ENCODE assay signal across 8 cellular contexts in the genomic region with DNA sequence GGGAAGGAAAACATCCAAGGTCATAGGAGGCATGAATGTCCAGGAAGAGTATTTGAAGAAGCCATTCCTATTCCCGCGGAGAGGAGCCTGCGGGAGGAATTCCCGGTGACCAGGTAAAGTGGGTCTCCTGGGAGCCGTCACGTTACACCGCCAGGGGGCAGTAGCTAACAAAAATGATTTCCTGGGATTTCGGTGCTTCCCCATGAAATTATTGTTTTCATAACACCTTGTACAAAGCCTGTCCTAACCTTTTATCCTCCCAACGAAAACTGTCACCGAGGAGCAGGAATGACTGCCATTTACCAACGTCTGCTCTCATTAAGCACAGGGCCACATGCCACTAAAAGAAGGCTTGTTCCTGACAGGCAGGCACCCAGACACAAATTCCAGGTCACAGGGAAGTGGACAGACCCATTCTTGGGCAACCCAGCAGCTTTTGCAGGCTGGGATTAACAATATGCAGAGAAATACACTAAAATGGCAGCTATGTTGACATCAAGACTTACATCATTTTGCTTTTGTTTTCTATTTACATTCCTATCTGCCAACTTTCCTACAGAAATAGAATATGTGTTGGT. TPM values are rescaled to one million over a fixed set of nuclear protein-coding genes. Genes with fewer than 3 reads are reported as not detected.
DNase-seq lines count a peak whose midpoint lies in the region; ATAC-seq, FAIRE-seq and TF ChIP-seq lines count a peak whose summit lies in the region.

No MANE protein-coding gene starts in this region.

- H3K4me1 Mint-ChIP-seq in HFFc6 (ENCODE audit: low read depth), result peaks cover 18% of the 10 kb centered on the region
- peaks cover 14% of the 10 kb centered on the region for H3K4me1 Mint-ChIP-seq in type B pancreatic cell (ENCODE audit: unreplicated experiment)
- H3K4me1 Mint-ChIP-seq in activated CD8-positive, alpha-beta T cell treated with anti-CD3 and anti-CD28 coated beads for 36 hours (ENCODE audit: low read depth), result peaks cover 8% of the 10 kb centered on the region
- peaks cover 11% of the 10 kb centered on the region for H3K4me1 Mint-ChIP-seq in activated T-helper 2 cell treated with anti-CD3 and anti-CD28 coated beads, Interferon-gamma antibody, Interleukin-2, Interleukin-4, amounts not matched to agents 10 μg/mL and 5 μg/mL and 100 μg/mL, durations not matched to agents 14 hours and 24 hours and 36 hours (ENCODE audit: low read depth)

- H3K9me3 Mint-ChIP-seq in HFFc6, result no peaks in the 10 kb centered on the region
- H3K9me3 Mint-ChIP-seq in type B pancreatic cell, result no peaks in the 10 kb centered on the region
- H3K9me3 Mint-ChIP-seq in activated CD8-positive, alpha-beta T cell treated with anti-CD3 and anti-CD28 coated beads for 36 hours, result no peaks in the 10 kb centered on the region
- H3K9me3 Mint-ChIP-seq in activated T-helper 2 cell treated with anti-CD3 and anti-CD28 coated beads, Interferon-gamma antibody, Interleukin-2, Interleukin-4, amounts not matched to agents 10 μg/mL and 5 μg/mL and 100 μg/mL, durations not matched to agents 14 hours and 24 hours and 36 hours, result no peaks in the 10 kb centered on the region

- FAIRE-seq in keratinocyte (lab: Jason Lieb, UNC), result peak; percentile 39

- DNase-seq in A673 (ENCODE audit: low spot score) (peak; percentile 38), HFFc6 (no peak), body of pancreas (peak; percentile 69 to 84 (median 76)), keratinocyte (ENCODE audit: low read depth, low spot score) (no peak), type B pancreatic cell (ENCODE audit: extremely low spot score, unreplicated experiment) (peak; percentile 65)
- no peak for DNase-seq in activated CD8-positive, alpha-beta T cell treated with anti-CD3 and anti-CD28 coated beads for 36 hours
- DNase-seq in activated T-helper 2 cell treated with anti-CD3 and anti-CD28 coated beads, Interferon-gamma antibody, Interleukin-2, Interleukin-4, amounts not matched to agents 10 μg/mL and 5 μg/mL and 100 μg/mL, durations not matched to agents 14 hours and 24 hours and 36 hours (ENCODE audit: low spot score), result no peak
- no peak for DNase-seq in stimulated activated CD4-positive, alpha-beta T cell treated with anti-CD3 and anti-CD28 coated beads, Interleukin-2, amount 100 ng/mL, for 24 hours

- TF ChIP-seq CTCF in A673 (conservative IDR thresholded peaks at IDR 0.05; ENCODE audit: low read depth, low read length) (peak; percentile 78), HFFc6 (IDR thresholded peaks at IDR 0.05) (peak; percentile 95), body of pancreas (IDR thresholded peaks at IDR 0.05) (peak; percentile 76 to 83 (median 80)), keratinocyte (optimal IDR thresholded peaks at IDR 0.05 in 1 of 3, IDR thresholded peaks at IDR 0.05 in 1 of 3, conservative IDR thresholded peaks at IDR 0.05 in 1 of 3; ENCODE audit: extremely low read depth in 1 of 3, insufficient read depth in 2 of 3, low read length in 3 of 3) (peak; percentile 75 to 82 (median 77)), type B pancreatic cell (conservative IDR thresholded peaks at IDR 0.05) (peak; percentile 86)
- TF ChIP-seq CTCF in activated CD8-positive, alpha-beta T cell treated with anti-CD3 and anti-CD28 coated beads for 36 hours (IDR thresholded peaks at IDR 0.05), result no peak

- H3K36me3 ChIP-seq in A673 (ENCODE audit: insufficient read depth, low read length, poor library complexity, severe bottlenecking) (peaks cover 91% of the 10 kb centered on the region), body of pancreas (replicated peaks in 1 of 2; ENCODE audit: insufficient read depth in 1 of 2, low read depth in 2 of 2) (peaks cover 7 to 11% of the 10 kb centered on the region in 2 donors), keratinocyte (ENCODE audit: control insufficient read depth in 2 of 2, extremely low read depth in 1 of 2, insufficient read depth in 2 of 2, low read length in 2 of 2) (no peaks in the 10 kb centered on the region)

- CTCF ChIA-PET in A673 (lab: Charles Lee), result interaction anchor here (0.6 to 1.3 kb wide), 4 partner anchors 22 to 199 kb away, joined by 3 to 4 read pairs (median 3); no protein-coding TSS in a partner anchor
- CTCF ChIA-PET in activated CD8-positive, alpha-beta T cell treated with anti-CD3 and anti-CD28 coated beads for 36 hours (lab: Charles Lee), result interaction anchor here (1.0 kb wide), 1 partner anchor 48 kb away, joined by 3 read pairs; no protein-coding TSS in a partner anchor

- H3K9ac ChIP-seq in keratinocyte (ENCODE audit: control insufficient read depth, extremely low read depth, insufficient read depth, low read length), result no peak overlapping the region

- H3K27ac ChIP-seq in A673 (ENCODE audit: low read depth, low read length, poor library complexity, severe bottlenecking) (no peak overlapping the region), body of pancreas (peak overlapping the region in 3 of 4 donors; percentile 16 to 52 (median 20)), keratinocyte (ENCODE audit: control insufficient read depth, insufficient read depth, low read length) (no peak overlapping the region)

- H2AFZ ChIP-seq in keratinocyte (ENCODE audit: control insufficient read depth, low read length), result no peak overlapping the region

- peak; percentile 73 for ATAC-seq in body of pancreas
- no peak for ATAC-seq in activated CD8-positive, alpha-beta T cell treated with anti-CD3 and anti-CD28 coated beads for 36 hours

- H3K9me1 ChIP-seq in keratinocyte (ENCODE audit: control insufficient read depth, extremely low read depth, insufficient read depth, low read length), result no peaks in the 10 kb centered on the region

- no peaks in the 10 kb centered on the region for H4K20me1 ChIP-seq in keratinocyte (ENCODE audit: control insufficient read depth, extremely low read depth, insufficient read depth, low read length)

- H3K27ac Mint-ChIP-seq in HFFc6 (no peak overlapping the region), type B pancreatic cell (peak overlapping the region; percentile 51)
- no peak overlapping the region for H3K27ac Mint-ChIP-seq in activated CD8-positive, alpha-beta T cell treated with anti-CD3 and anti-CD28 coated beads for 36 hours
- H3K27ac Mint-ChIP-seq in activated T-helper 2 cell treated with anti-CD3 and anti-CD28 coated beads, Interferon-gamma antibody, Interleukin-2, Interleukin-4, amounts not matched to agents 10 μg/mL and 5 μg/mL and 100 μg/mL, durations not matched to agents 14 hours and 24 hours and 36 hours, result no peak overlapping the region

- H3K4me2 ChIP-seq in keratinocyte (ENCODE audit: control insufficient read depth, extremely low read depth, insufficient read depth, low read depth, low read length), result peak overlapping the region; percentile 11

- intact Hi-C loops in A673 (cut with micrococcal nuclease; ENCODE audit: unreplicated experiment) (no loop called here), body of pancreas (cut with DNase I) (loop anchor here (5.0 kb wide), 1 partner anchor 128 kb away; no protein-coding TSS in a partner anchor)
- intact Hi-C loops in activated CD8-positive, alpha-beta T cell treated with anti-CD3 and anti-CD28 coated beads for 36 hours (cut with micrococcal nuclease), result no loop called here
- intact Hi-C loops in activated T-helper 2 cell treated with anti-CD3 and anti-CD28 coated beads, Interferon-gamma antibody, Interleukin-2, Interleukin-4, amounts not matched to agents 10 μg/mL and 5 μg/mL and 100 μg/mL, durations not matched to agents 14 hours and 24 hours and 36 hours (cut with micrococcal nuclease), result no loop called here

- H3K27me3 ChIP-seq in A673 (replicated peaks; ENCODE audit: insufficient read depth, low read depth, low read length, poor library complexity) (no peaks in the 10 kb centered on the region), body of pancreas (no peaks in the 10 kb centered on the region), keratinocyte (ENCODE audit: control insufficient read depth, extremely low read depth, insufficient read depth, low read length) (no peaks in the 10 kb centered on the region)

- WGBS in body of pancreas, 2 donors, result 20 to 23% methylated on average over 10 to 11 of the region's 11 CpGs

- no peak overlapping the region for H3K4me3 ChIP-seq in A673 (ENCODE audit: low read depth, low read length, poor library complexity, severe bottlenecking)
- no peak overlapping the region for H3K4me3 ChIP-seq in body of pancreas
- H3K4me3 ChIP-seq in keratinocyte (ENCODE audit: control insufficient read depth in 2 of 3, extremely low read depth in 1 of 3, insufficient read depth in 2 of 3, low read depth in 1 of 3, low read length in 3 of 3), result no peak overlapping the region

- H3K4me3 Mint-ChIP-seq in HFFc6 (no peak overlapping the region), type B pancreatic cell (no peak overlapping the region)
- no peak overlapping the region for H3K4me3 Mint-ChIP-seq in activated CD8-positive, alpha-beta T cell treated with anti-CD3 and anti-CD28 coated beads for 36 hours
- no peak overlapping the region for H3K4me3 Mint-ChIP-seq in activated T-helper 2 cell treated with anti-CD3 and anti-CD28 coated beads, Interferon-gamma antibody, Interleukin-2, Interleukin-4, amounts not matched to agents 10 μg/mL and 5 μg/mL and 100 μg/mL, durations not matched to agents 14 hours and 24 hours and 36 hours (ENCODE audit: low read depth)

- dilution Hi-C loops in keratinocyte (cut with MboI; ENCODE audit: extremely low pct_ligation_motif_present, low sequenced_read_pairs), result no loop called here

- no peaks in the 10 kb centered on the region for H3K9me3 ChIP-seq in A673 (ENCODE audit: low read depth, low read length, poor library complexity, severe bottlenecking)
- H3K9me3 ChIP-seq in body of pancreas, result no peaks in the 10 kb centered on the region
- H3K9me3 ChIP-seq in keratinocyte (ENCODE audit: control insufficient read depth, low read depth, low read length), result no peaks in the 10 kb centered on the region

- no peak for TF ChIP-seq POLR2A in body of pancreas (IDR thresholded peaks at IDR 0.05)

- no TSS peak for BruUV-seq in A673 (replicated peaks; lab: Mats Ljungman, UMichigan)

- H3K79me2 ChIP-seq in keratinocyte (ENCODE audit: control insufficient read depth, insufficient read depth, low read length), result no peaks in the 10 kb centered on the region

- H3K36me3 Mint-ChIP-seq in HFFc6 (ENCODE audit: low read depth) (no peaks in the 10 kb centered on the region), type B pancreatic cell (peaks cover 49% of the 10 kb centered on the region)
- H3K36me3 Mint-ChIP-seq in activated CD8-positive, alpha-beta T cell treated with anti-CD3 and anti-CD28 coated beads for 36 hours (ENCODE audit: low read depth), result no peaks in the 10 kb centered on the region
- H3K36me3 Mint-ChIP-seq in activated T-helper 2 cell treated with anti-CD3 and anti-CD28 coated beads, Interferon-gamma antibody, Interleukin-2, Interleukin-4, amounts not matched to agents 10 μg/mL and 5 μg/mL and 100 μg/mL, durations not matched to agents 14 hours and 24 hours and 36 hours (ENCODE audit: low read depth), result peaks cover 4% of the 10 kb centered on the region

- POLR2A ChIA-PET in A673 (lab: Charles Lee; ENCODE audit: low non-redundant PET), result no interaction called here
- POLR2A ChIA-PET in activated CD8-positive, alpha-beta T cell treated with anti-CD3 and anti-CD28 coated beads for 36 hours (lab: Charles Lee), result no interaction called here

- peaks cover 13% of the 10 kb centered on the region for H3K27me3 Mint-ChIP-seq in HFFc6 (ENCODE audit: insufficient read depth)
- H3K27me3 Mint-ChIP-seq in type B pancreatic cell, result no peaks in the 10 kb centered on the region
- H3K27me3 Mint-ChIP-seq in activated CD8-positive, alpha-beta T cell treated with anti-CD3 and anti-CD28 coated beads for 36 hours, result no peaks in the 10 kb centered on the region
- H3K27me3 Mint-ChIP-seq in activated T-helper 2 cell treated with anti-CD3 and anti-CD28 coated beads, Interferon-gamma antibody, Interleukin-2, Interleukin-4, amounts not matched to agents 10 μg/mL and 5 μg/mL and 100 μg/mL, durations not matched to agents 14 hours and 24 hours and 36 hours (ENCODE audit: low read depth), result peaks cover 6% of the 10 kb centered on the region

- H3K4me1 ChIP-seq in A673 (ENCODE audit: insufficient read depth, low read length, poor library complexity, severe bottlenecking) (no peaks in the 10 kb centered on the region), body of pancreas (peaks cover 35% of the 10 kb centered on the region), keratinocyte (ENCODE audit: control insufficient read depth, extremely low read depth, insufficient read depth, low read length) (no peaks in the 10 kb centered on the region)

RNA-seq across cellular contexts. Expression of gene CTSL, which starts 41.2 kb away (rescaled TPM):
- total RNA-seq in A673 (2021) (17.0 and 21.0 TPM in 2 replicates), body of pancreas (10 to 100 TPM; 45.8 to 60.2 TPM), type B pancreatic cell (ENCODE audit: low replicate concordance) (85.7 and 117 TPM in 2 replicates)
- total RNA-seq in HFFc6 (2021; fragmentation: NEBNext Ultra II Directional; extraction: Animal tissue kit (Norgen Biotek cat#: 25700)), result 100 to 1,000 TPM; 189 to 232 (median 210) TPM
- polyA plus RNA-seq in keratinocyte, result 94.0 to 121 TPM (median 116 TPM) in 3 replicates
- 55.9 TPM for polyA plus RNA-seq in keratinocyte (2011; ENCODE audit: low read depth)
- polyA plus RNA-seq in keratinocyte (2011; cell fraction: cytosol; rRNA removed), result 39.0 and 41.0 TPM in 2 replicates
- 161 and 249 TPM in 2 replicates for polyA plus RNA-seq in keratinocyte (2011; cell fraction: nucleus; rRNA removed)
- 40.9 and 71.2 TPM in 2 replicates for polyA plus RNA-seq in keratinocyte (2012; ENCODE audit: low replicate concordance)
- polyA minus RNA-seq in keratinocyte, result 14.8 to 28.4 TPM (median 23.2 TPM) in 3 replicates
- 28.8 TPM for polyA minus RNA-seq in keratinocyte (2011; cell fraction: cytosol; rRNA and poly(A)+ RNA removed)
- 45.5 and 69.0 TPM in 2 replicates for polyA minus RNA-seq in keratinocyte (2011; cell fraction: nucleus; rRNA and poly(A)+ RNA removed)
- under 1 TPM; 0.36 to 0.58 TPM for total RNA-seq in activated CD8-positive, alpha-beta T cell treated with anti-CD3 and anti-CD28 coated beads for 36 hours
- total RNA-seq in activated T-helper 2 cell treated with anti-CD3 and anti-CD28 coated beads, Interferon-gamma antibody, Interleukin-2, Interleukin-4, amounts not matched to agents 10 μg/mL and 5 μg/mL and 100 μg/mL, durations not matched to agents 14 hours and 24 hours and 36 hours, result 13.4 and 14.1 TPM in 2 replicates

Comparison
In these comparisons a context has a peak if more than half of its experiments do, and no peak if none do; other contexts are left out.
1. DNase-seq: peak in A673 (single experiment), body of pancreas (4 of 4) and type B pancreatic cell (single experiment); none in HFFc6 (single experiment), keratinocyte (single experiment), activated CD8-positive, alpha-beta T cell treated with anti-CD3 and anti-CD28 coated beads for 36 hours (single experiment), activated T-helper 2 cell treated with anti-CD3 and anti-CD28 coated beads, Interferon-gamma antibody, Interleukin-2, Interleukin-4, amounts not matched to agents 10 μg/mL and 5 μg/mL and 100 μg/mL, durations not matched to agents 14 hours and 24 hours and 36 hours (single experiment) and stimulated activated CD4-positive, alpha-beta T cell treated with anti-CD3 and anti-CD28 coated beads, Interleukin-2, amount 100 ng/mL, for 24 hours (0 of 2).
2. H3K27ac ChIP-seq: peak in body of pancreas (3 of 4); none in A673 (single experiment) and keratinocyte (single experiment).